3 cellular contexts compared by ENCODE assay signal in genomic region chr18:70446063-70446462, GRCh38.
TF ChIP-seq lines count a peak whose summit lies in the region.

No MANE protein-coding gene starts in this region.

TF ChIP-seq in A549, 52 proteins besides CTCF, POLR2A, EP300 and RAD21 (continued from another document):
- TF ChIP-seq RARB (CRISPR knock-in tag; IDR thresholded peaks at IDR 0.05) (no peak), MYC (IDR thresholded peaks at IDR 0.05; ENCODE audit: borderline replicate concordance, low read length) (no peak), ATOH8 (CRISPR knock-in tag; IDR thresholded peaks at IDR 0.05; ENCODE audit: low read depth) (no peak), HDAC2 (IDR thresholded peaks at IDR 0.05) (no peak), HMGXB4 (CRISPR knock-in tag; IDR thresholded peaks at IDR 0.05; ENCODE audit: borderline replicate concordance) (no peak), ZC3H11A (IDR thresholded peaks at IDR 0.05) (no peak), ZFP36 (IDR thresholded peaks at IDR 0.05; ENCODE audit: borderline replicate concordance, partially characterized antibody) (no peak), MAZ (IDR thresholded peaks at IDR 0.05; ENCODE audit: borderline replicate concordance, low read depth, low read length) (no peak), FOSB (CRISPR knock-in tag; IDR thresholded peaks at IDR 0.05) (no peak), REST (IDR thresholded peaks at IDR 0.05) (no peak), POLR2AphosphoS2 (conservative IDR thresholded peaks at IDR 0.05; ENCODE audit: low read length) (no peak), CHD2 (IDR thresholded peaks at IDR 0.05; ENCODE audit: low read length, partially characterized antibody) (no peak), ZNF302 (CRISPR knock-in tag; IDR thresholded peaks at IDR 0.05) (no peak), PHF8 (IDR thresholded peaks at IDR 0.05; ENCODE audit: borderline replicate concordance, low read depth) (no peak)

TF ChIP-seq in GM23338, 12 proteins besides CTCF, POLR2A, EP300 and RAD21 (continues in another document):
- TF ChIP-seq ETS1 (IDR thresholded peaks at IDR 0.05) (no peak), EZH2phosphoT487 (IDR thresholded peaks at IDR 0.05; ENCODE audit: unreplicated experiment) (no peak), ZNF331 (CRISPR knock-in tag; IDR thresholded peaks at IDR 0.05; ENCODE audit: low read depth) (no peak), ZNF114 (CRISPR knock-in tag; IDR thresholded peaks at IDR 0.05) (no peak), JUNB (IDR thresholded peaks at IDR 0.05; ENCODE audit: unreplicated experiment) (no peak), NANOG (IDR thresholded peaks at IDR 0.05; ENCODE audit: borderline replicate concordance) (no peak), REST (IDR thresholded peaks at IDR 0.05; ENCODE audit: unreplicated experiment) (no peak), CREB1 (CRISPR knock-in tag; IDR thresholded peaks at IDR 0.05; ENCODE audit: low read depth) (no peak)

TF ChIP-seq in SK-N-SH, 30 proteins besides CTCF, POLR2A, EP300 and RAD21 (continued from another document):
- no peak for TF ChIP-seq IRF3 (IDR thresholded peaks at IDR 0.05; ENCODE audit: low read depth, low read length)
- no peak for TF ChIP-seq NRF1 (IDR thresholded peaks at IDR 0.05; ENCODE audit: low read depth, low read length)
- TF ChIP-seq MEF2A (IDR thresholded peaks at IDR 0.05; ENCODE audit: borderline replicate concordance, low read depth) = no peak
TF ChIP-seq in SK-N-SH: peak in this region for 0.
